In the genomic region with DNA sequence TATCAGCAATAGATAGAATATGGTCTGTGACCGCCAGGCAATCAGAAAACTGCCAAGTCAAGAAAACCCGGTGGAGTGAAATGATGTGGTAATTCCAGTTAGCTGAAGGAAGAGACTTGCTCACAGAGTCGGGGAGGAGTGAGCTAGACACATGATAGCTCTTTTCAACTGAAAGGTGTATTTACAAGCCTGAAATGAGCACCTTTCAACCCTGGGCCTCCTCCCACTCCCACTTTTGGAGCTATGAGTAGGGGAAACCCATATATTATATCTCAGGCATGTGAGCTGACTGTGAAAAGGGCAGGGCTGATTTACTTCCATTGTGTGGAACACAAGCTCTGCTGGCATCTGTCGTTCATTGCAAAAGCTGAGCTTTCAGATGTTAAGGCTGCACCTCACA, we compare ENCODE assay signal across 27 cellular contexts.
"Had no signal": no experiment of that assay in that cellular context is flagged by ENCODE, and none has a peak within 500 bp of the region (broad histone marks: within the 10 kb centered on the region; RNA-seq: fewer than 3 reads in every experiment).

No MANE protein-coding gene starts in this region.

- H3K27ac ChIP-seq: ascending aorta, cardiac muscle cell, colonic mucosa, gastrocnemius medialis, spleen, transverse colon had no signal

- H3K9me3 ChIP-seq: ascending aorta, colonic mucosa, gastrocnemius medialis, spleen, transverse colon had no signal

- H3K27me3 Mint-ChIP-seq: activated CD4-positive, alpha-beta memory T cell treated with anti-CD3 and anti-CD28 coated beads for 36 hours; activated CD4-positive, alpha-beta T cell treated with anti-CD3 and anti-CD28 coated beads, Interleukin-2, amount 10 ng/mL, durations not matched to agents 24 days and 14 days; activated naive CD8-positive, alpha-beta T cell treated with anti-CD3 and anti-CD28 coated beads, Interleukin-2, amount 10 ng/mL, durations not matched to agents 7 days and 5 days; brain had no signal

- H3K9me3 Mint-ChIP-seq: activated CD4-positive, alpha-beta T cell treated with anti-CD3 and anti-CD28 coated beads, Interleukin-2, amount 10 ng/mL, durations not matched to agents 24 days and 14 days; activated T-helper 1 cell treated with anti-CD3 and anti-CD28 coated beads, Interleukin-12 subunit alpha, Interleukin-12 subunit beta, Interleukin-2, Interleukin-4 antibody, amounts not matched to agents 30 ng/mL and 10 ng/mL and 1 ng/mL, durations not matched to agents 14 hours and 24 hours and 36 hours; brain; neural crest cell had no signal

- H3K27ac Mint-ChIP-seq: activated CD4-positive, alpha-beta memory T cell treated with anti-CD3 and anti-CD28 coated beads for 36 hours; activated CD4-positive, alpha-beta T cell treated with anti-CD3 and anti-CD28 coated beads, Interleukin-2, amount 10 ng/mL, durations not matched to agents 24 days and 14 days; activated naive CD4-positive, alpha-beta T cell treated with anti-CD3 and anti-CD28 coated beads for 36 hours; activated naive CD8-positive, alpha-beta T cell treated with anti-CD3 and anti-CD28 coated beads, Interleukin-2, amount 10 ng/mL, durations not matched to agents 7 days and 5 days; activated T-helper 1 cell treated with anti-CD3 and anti-CD28 coated beads, Interleukin-12 subunit alpha, Interleukin-12 subunit beta, Interleukin-2, Interleukin-4 antibody, amounts not matched to agents 30 ng/mL and 10 ng/mL and 1 ng/mL, durations not matched to agents 14 hours and 24 hours and 36 hours had no signal

- H3K4me1 Mint-ChIP-seq: activated CD4-positive, alpha-beta T cell treated with anti-CD3 and anti-CD28 coated beads, Interleukin-2, amount 10 ng/mL, durations not matched to agents 24 days and 14 days; activated naive CD8-positive, alpha-beta T cell treated with anti-CD3 and anti-CD28 coated beads, Interleukin-2, amount 10 ng/mL, durations not matched to agents 7 days and 5 days had no signal

- H3K4me1 ChIP-seq: ascending aorta, colonic mucosa, gastrocnemius medialis, spleen, transverse colon had no signal

- H3K36me3 ChIP-seq: ascending aorta, cardiac muscle cell, colonic mucosa, gastrocnemius medialis, spleen, transverse colon had no signal

- H3K27me3 ChIP-seq: ascending aorta, cardiac muscle cell, colonic mucosa, gastrocnemius medialis, spleen, transverse colon had no signal

- H3K4me3 ChIP-seq: ascending aorta, cardiac muscle cell, colonic mucosa, gastrocnemius medialis, spleen, transverse colon had no signal

- ATAC-seq: gastrocnemius medialis, left ventricle myocardium superior, right cardiac atrium had no signal

- DNase-seq: activated CD4-positive, alpha-beta memory T cell treated with anti-CD3 and anti-CD28 coated beads for 36 hours; activated CD4-positive, alpha-beta T cell treated with anti-CD3 and anti-CD28 coated beads, Interleukin-2, amount 10 ng/mL, durations not matched to agents 24 days and 14 days; activated CD4-positive, CD25-positive, alpha-beta regulatory T cell treated with anti-CD3 and anti-CD28 coated beads, Interleukin-2, amount 50 U/mL, for 72 hours; activated CD8-positive, alpha-beta memory T cell treated with anti-CD3 and anti-CD28 coated beads, Interleukin-2, amount 50 U/mL, for 4 hours; activated effector memory CD4-positive, alpha-beta T cell treated with anti-CD3 and anti-CD28 coated beads, Interleukin-2, amount 50 U/mL, for 16 hours; activated naive CD4-positive, alpha-beta T cell treated with anti-CD3 and anti-CD28 coated beads for 36 hours; activated naive CD8-positive, alpha-beta T cell treated with anti-CD3 and anti-CD28 coated beads, Interleukin-2, amount 10 ng/mL, durations not matched to agents 7 days and 5 days; activated T-cell treated with anti-CD3 and anti-CD28 coated beads, Interleukin-2, amount 50 U/mL, for 1 hour; cerebellar nuclear complex; colonic mucosa; effector memory CD4-positive, alpha-beta T cell; erythroblast; gastrocnemius medialis; glutamatergic neuron; islet precursor cell; left ventricle myocardium superior; occipital lobe; right cardiac atrium; spleen; stimulated activated naive CD4-positive, alpha-beta T cell treated with Interleukin-2 at 50 U/mL for 16 hours; T-helper 2 cell; transverse colon had no signal

- H3K4me3 Mint-ChIP-seq: activated CD4-positive, alpha-beta memory T cell treated with anti-CD3 and anti-CD28 coated beads for 36 hours; activated CD4-positive, alpha-beta T cell treated with anti-CD3 and anti-CD28 coated beads, Interleukin-2, amount 10 ng/mL, durations not matched to agents 24 days and 14 days; activated naive CD4-positive, alpha-beta T cell treated with anti-CD3 and anti-CD28 coated beads for 36 hours; activated naive CD8-positive, alpha-beta T cell treated with anti-CD3 and anti-CD28 coated beads, Interleukin-2, amount 10 ng/mL, durations not matched to agents 7 days and 5 days; activated T-helper 1 cell treated with anti-CD3 and anti-CD28 coated beads, Interleukin-12 subunit alpha, Interleukin-12 subunit beta, Interleukin-2, Interleukin-4 antibody, amounts not matched to agents 30 ng/mL and 10 ng/mL and 1 ng/mL, durations not matched to agents 14 hours and 24 hours and 36 hours; brain; neural crest cell had no signal

- H3K36me3 Mint-ChIP-seq: activated CD4-positive, alpha-beta memory T cell treated with anti-CD3 and anti-CD28 coated beads for 36 hours; activated naive CD8-positive, alpha-beta T cell treated with anti-CD3 and anti-CD28 coated beads, Interleukin-2, amount 10 ng/mL, durations not matched to agents 7 days and 5 days; brain had no signal
